ENCODE assay signal across 9 cellular contexts in the genomic region with DNA sequence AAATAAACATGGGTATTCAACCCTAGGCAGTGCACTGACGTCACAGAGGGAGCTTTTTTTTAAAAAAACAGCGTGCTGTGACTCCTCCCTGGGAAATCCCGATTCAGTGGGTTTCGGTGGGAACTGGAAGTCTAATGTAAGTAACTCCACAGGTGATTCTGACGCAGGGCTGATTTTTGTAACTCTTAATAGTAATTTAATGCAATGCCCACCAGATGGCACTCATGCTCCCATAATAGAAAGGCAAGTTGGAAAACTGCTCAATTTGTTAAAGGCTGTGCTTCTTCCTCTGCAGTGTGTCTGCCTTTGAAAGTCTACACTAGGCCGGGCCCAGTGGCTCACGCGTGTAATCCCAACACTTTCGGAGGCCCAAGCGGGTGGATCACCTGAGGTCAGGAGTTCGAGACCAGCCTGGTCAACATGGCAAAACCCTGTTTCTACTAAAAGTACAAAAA. TPM values are rescaled to one million over a fixed set of nuclear protein-coding genes. Genes with fewer than 3 reads are reported as not detected.
DNase-seq lines count a peak whose midpoint lies in the region; ATAC-seq, FAIRE-seq and TF ChIP-seq lines count a peak whose summit lies in the region.
"Had no signal": no experiment of that assay in that cellular context is flagged by ENCODE, and none has a peak within 500 bp of the region (broad histone marks: within the 10 kb centered on the region; RNA-seq: fewer than 3 reads in every experiment).

No MANE protein-coding gene starts in this region.

- no peak for DNase-seq in CD14-positive monocyte (ENCODE audit: low spot score)
- peak; percentile 80 for DNase-seq in NCI-H748 (lab: John Stamatoyannopoulos, UW; ENCODE audit: unreplicated experiment)
- DNase-seq in activated CD8-positive, alpha-beta T cell treated with anti-CD3 and anti-CD28 coated beads for 36 hours: peak; percentile 66
- DNase-seq in H1 (ENCODE audit: low read depth in 1 of 2, low spot score in 2 of 2): peak; percentile 43 to 69
- peak; percentile 76 for DNase-seq in midbrain (lab: John Stamatoyannopoulos, UW)

- POLR2A ChIA-PET in activated CD8-positive, alpha-beta T cell treated with anti-CD3 and anti-CD28 coated beads for 36 hours (lab: Charles Lee): interaction anchor here (0.6 to 1.6 kb wide), 4 partner anchors 11 to 426 kb away, joined by 3 to 5 read pairs (median 3); a partner anchor contains a TSS
- POLR2A ChIA-PET in H1 (lab: Charles Lee; ENCODE audit: partially characterized antibody): no interaction called here

- intact Hi-C loops in CD14-positive monocyte (cut with micrococcal nuclease): loop anchor here (5.0 kb wide), 2 partner anchors 429 to 599 kb away; no protein-coding TSS in a partner anchor
- intact Hi-C loops in activated CD8-positive, alpha-beta T cell treated with anti-CD3 and anti-CD28 coated beads for 36 hours (cut with micrococcal nuclease): loop anchor here (5.0 kb wide), 1 partner anchor 429 kb away; no protein-coding TSS in a partner anchor

- 39% methylated on average over 11 of the region's 11 CpGs; no CpG with 5 or more reads in 1 of the 2 experiments for WGBS in H1 (ENCODE audit: extremely low coverage in 1 of 2, insufficient coverage in 1 of 2, insufficient read length in 1 of 2, insufficient replicate concordance in 2 of 2, low coverage in 1 of 2, low lambda C conversion rate in 2 of 2, missing lambda C conversion rate in 1 of 2), 2 experiments

- H3K36me3 Mint-ChIP-seq in CD14-positive monocyte: no peaks in the 10 kb centered on the region
- no peaks in the 10 kb centered on the region for H3K36me3 Mint-ChIP-seq in activated CD8-positive, alpha-beta T cell treated with anti-CD3 and anti-CD28 coated beads for 36 hours (ENCODE audit: low read depth)
- H3K36me3 Mint-ChIP-seq in stimulated activated memory B cell treated with anti-CD40 and anti-IgM and Interleukin-4, amounts not matched to agents 10 μg/mL and 1 μg/mL and 100 μg/mL, for 72 hours: peaks cover 4% of the 10 kb centered on the region
- H3K36me3 Mint-ChIP-seq: IgD-negative memory B cell had no signal

- no peak overlapping the region for H2BK5ac ChIP-seq in H1 (ENCODE audit: low read depth, low read length)

- no peak overlapping the region for H4K8ac ChIP-seq in H1 (ENCODE audit: extremely low read depth, insufficient read depth, low read length)

- H3K4me3 Mint-ChIP-seq in CD14-positive monocyte: no peak overlapping the region
- no peak overlapping the region for H3K4me3 Mint-ChIP-seq in activated CD8-positive, alpha-beta T cell treated with anti-CD3 and anti-CD28 coated beads for 36 hours
- no peak overlapping the region for H3K4me3 Mint-ChIP-seq in stimulated activated memory B cell treated with anti-CD40 and anti-IgM and Interleukin-4, amounts not matched to agents 10 μg/mL and 1 μg/mL and 100 μg/mL, for 72 hours

- H2BK15ac ChIP-seq in H1 (ENCODE audit: low read length): no peak overlapping the region

- H3K23ac ChIP-seq in H1 (ENCODE audit: insufficient read length): no peak overlapping the region

- TF ChIP-seq CTCF in CD14-positive monocyte (IDR thresholded peaks at IDR 0.05) (peak; percentile 72), H1 (IDR thresholded peaks at IDR 0.05; ENCODE audit: control extremely low read depth in 1 of 3, insufficient read depth in 1 of 3, low read depth in 1 of 3, low read length in 3 of 3) (peak in 2 of 3 experiments; percentile 53 to 63; a peak in 2 of 4 replicates)
- TF ChIP-seq CTCF in activated CD8-positive, alpha-beta T cell treated with anti-CD3 and anti-CD28 coated beads for 36 hours (IDR thresholded peaks at IDR 0.05): peak; percentile 77

- peak; percentile 77 for ATAC-seq in GM18909 (IDR thresholded peaks at IDR 0.05; ENCODE audit: poor library complexity, unreplicated experiment)
- peak; percentile 86 for ATAC-seq in HG03342 (IDR thresholded peaks at IDR 0.05; ENCODE audit: unreplicated experiment)
- ATAC-seq in activated CD8-positive, alpha-beta T cell treated with anti-CD3 and anti-CD28 coated beads for 36 hours: peak; percentile 95
- ATAC-seq in stimulated activated memory B cell treated with anti-CD40 and anti-IgM and Interleukin-4, amounts not matched to agents 10 μg/mL and 1 μg/mL and 100 μg/mL, for 72 hours: peak; percentile 69

- no peak overlapping the region for H4K91ac ChIP-seq in H1 (replicated peaks; ENCODE audit: insufficient read length, low read length)

- no peaks in the 10 kb centered on the region for H3K27me3 ChIP-seq in H1 (replicated peaks in 1 of 4; ENCODE audit: control insufficient read depth in 3 of 4, extremely low read depth in 1 of 4, insufficient read depth in 3 of 4, low read length in 3 of 4)

- no peak overlapping the region for H3K9ac ChIP-seq in H1 (replicated peaks in 1 of 4; ENCODE audit: extremely low read depth in 1 of 4, low read depth in 3 of 4, low read length in 3 of 4)

- CTCF ChIA-PET in activated CD8-positive, alpha-beta T cell treated with anti-CD3 and anti-CD28 coated beads for 36 hours (lab: Charles Lee): interaction anchor here (0.6 to 2.6 kb wide), 20 partner anchors 9 to 614 kb away, joined by 3 to 27 read pairs (median 4); a partner anchor contains a TSS
- CTCF ChIA-PET in H1 (lab: Charles Lee; ENCODE audit: partially characterized antibody): interaction anchor here (0.6 to 2.0 kb wide), 21 partner anchors 9 to 1084 kb away, joined by 3 to 7 read pairs (median 4); no protein-coding TSS in a partner anchor

- no peak for TF ChIP-seq EP300 in H1 (IDR thresholded peaks at IDR 0.05; ENCODE audit: borderline replicate concordance in 1 of 2, low read depth in 2 of 2, low read length in 2 of 2)

- no peaks in the 10 kb centered on the region for H3K4me1 ChIP-seq in H1 (replicated peaks in 1 of 4; ENCODE audit: control insufficient read depth in 3 of 4, insufficient read depth in 4 of 4, low read length in 3 of 4)

- TF ChIP-seq POLR2A in H1 (IDR thresholded peaks at IDR 0.05; ENCODE audit: control extremely low read depth in 1 of 2, low read depth in 2 of 2, low read length in 2 of 2): no peak

- no peak overlapping the region for H2BK20ac ChIP-seq in H1 (ENCODE audit: low read length)

- no peaks in the 10 kb centered on the region for H3K23me2 ChIP-seq in H1 (ENCODE audit: low read depth, low read length)

- H3K36me3 ChIP-seq in H1 (ENCODE audit: control insufficient read depth in 2 of 4, insufficient read depth in 4 of 4, low read length in 3 of 4): no peaks in the 10 kb centered on the region; a peak in 1 of 8 replicates

- peak; percentile 93 for FAIRE-seq in H1 (lab: Jason Lieb, UNC)

- no peak overlapping the region for H2BK120ac ChIP-seq in H1 (replicated peaks; ENCODE audit: low read depth, low read length)

- H3K56ac ChIP-seq in H1 (replicated peaks; ENCODE audit: insufficient read length, low read depth, low read length): no peak overlapping the region

- peaks cover under 1 to 3% (median 3%) of the 10 kb centered on the region in 7 donors for H3K9me3 Mint-ChIP-seq in CD14-positive monocyte
- H3K9me3 Mint-ChIP-seq in activated CD8-positive, alpha-beta T cell treated with anti-CD3 and anti-CD28 coated beads for 36 hours: no peaks in the 10 kb centered on the region
- peaks cover 3% of the 10 kb centered on the region for H3K9me3 Mint-ChIP-seq in stimulated activated memory B cell treated with anti-CD40 and anti-IgM and Interleukin-4, amounts not matched to agents 10 μg/mL and 1 μg/mL and 100 μg/mL, for 72 hours

- H3K9me3 ChIP-seq in H1 (ENCODE audit: insufficient read depth in 2 of 2, low read depth in 1 of 2, low read length in 1 of 2): peaks cover 3 to 5% of the 10 kb centered on the region in 2 experiments; a peak in 3 of 4 replicates

- no peak overlapping the region for H3K27ac ChIP-seq in H1 (ENCODE audit: low read depth, low read length)

- H3K79me2 ChIP-seq in H1 (ENCODE audit: control insufficient read depth in 1 of 2, insufficient read depth in 2 of 2, low read length in 2 of 2): no peaks in the 10 kb centered on the region

- no peak overlapping the region for H4K5ac ChIP-seq in H1 (ENCODE audit: insufficient read length, low read depth, low read length)

- H4K20me1 ChIP-seq in H1 (replicated peaks in 1 of 2; ENCODE audit: control insufficient read depth in 1 of 2, insufficient read depth in 2 of 2, low read length in 2 of 2): no peaks in the 10 kb centered on the region

- H3K27me3 Mint-ChIP-seq in CD14-positive monocyte (ENCODE audit: low read depth in 3 of 3): peaks cover 2 to 5% (median 2%) of the 10 kb centered on the region in 3 donors
- H3K27me3 Mint-ChIP-seq in activated CD8-positive, alpha-beta T cell treated with anti-CD3 and anti-CD28 coated beads for 36 hours: no peaks in the 10 kb centered on the region
- H3K27me3 Mint-ChIP-seq in stimulated activated memory B cell treated with anti-CD40 and anti-IgM and Interleukin-4, amounts not matched to agents 10 μg/mL and 1 μg/mL and 100 μg/mL, for 72 hours: no peaks in the 10 kb centered on the region

- no peak overlapping the region for H2AFZ ChIP-seq in H1 (ENCODE audit: low read length)

- peak; percentile 77 to 81 for TF ChIP-seq RAD21 in H1 (IDR thresholded peaks at IDR 0.05 in 1 of 2, conservative IDR thresholded peaks at IDR 0.05 in 1 of 2; ENCODE audit: low read depth in 2 of 2, low read length in 2 of 2)

- peaks cover 12% of the 10 kb centered on the region for H3K4me1 Mint-ChIP-seq in CD14-positive monocyte
- no peaks in the 10 kb centered on the region for H3K4me1 Mint-ChIP-seq in activated CD8-positive, alpha-beta T cell treated with anti-CD3 and anti-CD28 coated beads for 36 hours (ENCODE audit: low read depth)
- H3K4me1 Mint-ChIP-seq in stimulated activated memory B cell treated with anti-CD40 and anti-IgM and Interleukin-4, amounts not matched to agents 10 μg/mL and 1 μg/mL and 100 μg/mL, for 72 hours: peaks cover 6% of the 10 kb centered on the region

- H3K4me3 ChIP-seq in H1 (ENCODE audit: extremely low read depth in 1 of 4, insufficient read depth in 2 of 4, low read depth in 3 of 4, low read length in 4 of 4): no peak overlapping the region

- no peak overlapping the region for H2AK5ac ChIP-seq in H1 (ENCODE audit: low read depth, low read length)

- H3K4ac ChIP-seq in H1 (replicated peaks; ENCODE audit: insufficient read length, low read depth, low read length): no peak overlapping the region

- peak overlapping the region in 1 of 7 donors; percentile 50 for H3K27ac Mint-ChIP-seq in CD14-positive monocyte
- H3K27ac Mint-ChIP-seq in activated CD8-positive, alpha-beta T cell treated with anti-CD3 and anti-CD28 coated beads for 36 hours: no peak overlapping the region
- H3K27ac Mint-ChIP-seq in stimulated activated memory B cell treated with anti-CD40 and anti-IgM and Interleukin-4, amounts not matched to agents 10 μg/mL and 1 μg/mL and 100 μg/mL, for 72 hours: no peak overlapping the region
- H3K27ac Mint-ChIP-seq: IgD-negative memory B cell had no signal

- no peak overlapping the region for H3K18ac ChIP-seq in H1 (ENCODE audit: extremely low read depth, low read length)

- H3K14ac ChIP-seq in H1 (ENCODE audit: insufficient read length): no peak overlapping the region

- no peak overlapping the region for H3K4me2 ChIP-seq in H1 (ENCODE audit: insufficient read depth in 1 of 2, low read depth in 2 of 2, low read length in 2 of 2)

- no peaks in the 10 kb centered on the region for H3K79me1 ChIP-seq in H1 (ENCODE audit: low read depth, low read length)

- no peak overlapping the region for H2BK12ac ChIP-seq in H1 (ENCODE audit: low read depth, low read length)

RNA-seq across cellular contexts. Expression of a gene that starts 10.9 kb away (rescaled TPM):
- polyA plus RNA-seq in CD14-positive monocyte (100 to 1,000 TPM; 100 to 111 TPM), H1 (2011; rRNA removed) (36.1 and 50.0 TPM in 2 replicates)
- total RNA-seq in activated CD8-positive, alpha-beta T cell treated with anti-CD3 and anti-CD28 coated beads for 36 hours: 10 to 100 TPM; 42.4 to 47.5 TPM
- 62.5 and 68.2 TPM in 2 replicates for total RNA-seq in H1 (2021; fragmentation: NEBNext Ultra II Directional; extraction: Animal tissue kit (Norgen Biotek cat#: 25700))
- 55.2 TPM for polyA plus RNA-seq in H1 (2011; cell fraction: cytosol; rRNA removed)
- polyA plus RNA-seq in H1 (2011; cell fraction: nucleus; rRNA removed): 60.2 TPM
- polyA plus RNA-seq in H1 (2012, experiment 1 of 2): 45.1 to 51.3 TPM (median 48.4 TPM) in 4 replicates
- polyA plus RNA-seq in H1 (2012, experiment 2 of 2): 29.3 TPM
- 74.4 TPM for polyA plus RNA-seq in H1 (2013, experiment 1 of 2)
- polyA plus RNA-seq in H1 (2013, experiment 2 of 2): 73.2 TPM
- 50.4 and 62.6 TPM in 2 replicates for polyA minus RNA-seq in H1 (2011; rRNA and poly(A)+ RNA removed)
- polyA minus RNA-seq in H1 (2011; cell fraction: cytosol; rRNA and poly(A)+ RNA removed): 26.8 TPM
- 61.5 TPM for polyA minus RNA-seq in H1 (2011; cell fraction: nucleus; rRNA and poly(A)+ RNA removed)
